Comparison of ENCODE assay signal across 8 cellular contexts in the genomic region with DNA sequence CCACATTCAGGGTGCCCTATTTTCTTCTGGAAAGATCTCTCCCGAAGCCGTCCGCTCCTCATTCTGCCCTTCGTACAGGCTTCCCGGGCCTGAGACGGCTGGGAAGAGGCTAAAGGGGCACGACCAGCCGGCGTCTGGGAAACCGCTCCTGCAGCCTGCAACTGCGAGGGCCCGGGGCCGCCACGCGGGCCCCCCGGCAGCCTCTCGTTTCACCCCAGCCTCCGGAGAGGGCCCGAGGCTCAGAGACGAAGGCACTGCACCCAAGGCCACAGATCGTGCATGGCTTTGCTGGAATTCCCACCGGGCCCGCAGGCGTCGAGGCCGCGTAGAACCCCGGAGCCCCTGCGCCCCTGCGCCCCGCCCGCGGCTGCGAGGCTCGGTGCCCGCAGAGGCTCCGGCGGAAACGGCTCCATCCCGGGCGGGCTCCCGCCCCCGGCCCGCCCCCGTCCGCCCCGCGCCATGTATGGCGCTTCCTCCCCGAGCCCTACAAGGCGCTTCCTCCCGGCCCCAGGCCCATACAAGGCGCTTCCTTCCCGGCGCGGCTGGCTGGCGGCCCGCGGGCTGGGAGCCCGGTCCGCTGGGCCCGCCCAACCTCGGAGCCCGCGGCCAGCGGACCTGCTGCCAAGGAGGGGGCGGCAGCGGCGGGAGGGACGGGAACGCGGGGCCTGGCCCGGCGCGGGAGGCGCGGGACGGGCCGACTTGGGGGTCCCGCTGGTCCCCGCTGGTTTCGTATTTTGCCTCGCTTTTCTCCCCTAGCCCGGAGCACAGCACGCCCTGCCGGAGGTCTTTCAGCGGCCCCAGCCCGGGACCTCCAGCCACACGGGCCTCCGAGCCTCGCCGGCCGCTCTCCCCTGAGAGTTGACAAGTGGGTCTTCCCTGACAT. TPM values are rescaled to one million over a fixed set of nuclear protein-coding genes. Genes with fewer than 3 reads are reported as not detected.
DNase-seq lines count a peak whose midpoint lies in the region; ATAC-seq, FAIRE-seq and TF ChIP-seq lines count a peak whose summit lies in the region.

No MANE protein-coding gene starts in this region.

- no peak for FAIRE-seq in RCC 7860 (lab: Jason Lieb, UNC)

- no peaks in the 10 kb centered on the region for H3K36me3 ChIP-seq in HUES48 (ENCODE audit: control insufficient read depth, insufficient read depth, low read length)

- intact Hi-C loops in activated T-helper 2 cell treated with anti-CD3 and anti-CD28 coated beads, Interferon-gamma antibody, Interleukin-2, Interleukin-4, amounts not matched to agents 10 μg/mL and 5 μg/mL and 100 μg/mL, durations not matched to agents 14 hours and 24 hours and 36 hours (cut with micrococcal nuclease), result loop anchor here (1.0 to 10.0 kb wide), 3 partner anchors 27 to 317 kb away; partner anchors contain the start of genes BRD8, EGR1, ETF1 and KIF20A

- peaks cover 20% of the 10 kb centered on the region for H3K4me1 ChIP-seq in HUES48 (ENCODE audit: control insufficient read depth, insufficient read depth, low read length)

- H3K9me3 Mint-ChIP-seq in activated T-helper 2 cell treated with anti-CD3 and anti-CD28 coated beads, Interferon-gamma antibody, Interleukin-2, Interleukin-4, amounts not matched to agents 10 μg/mL and 5 μg/mL and 100 μg/mL, durations not matched to agents 14 hours and 24 hours and 36 hours, result no peaks in the 10 kb centered on the region
- no peaks in the 10 kb centered on the region for H3K9me3 Mint-ChIP-seq in nephron

- in situ Hi-C loops in Caki2 (cut with HindIII; ENCODE audit: low pct_unique_long_range_greater_than_20kb, low sequenced_read_pairs), result no loop called here

- DNase-seq in Caki2 (ENCODE audit: low read depth) (peak; percentile 66), RCC 7860 (ENCODE audit: low spot score) (peak; percentile 53), fibroblast of pulmonary artery (ENCODE audit: low read depth) (peak; percentile 90)
- DNase-seq in activated T-helper 2 cell treated with anti-CD3 and anti-CD28 coated beads, Interferon-gamma antibody, Interleukin-2, Interleukin-4, amounts not matched to agents 10 μg/mL and 5 μg/mL and 100 μg/mL, durations not matched to agents 14 hours and 24 hours and 36 hours (ENCODE audit: low spot score), result peak; percentile 81
- DNase-seq in stimulated activated naive CD4-positive, alpha-beta T cell treated with Interleukin-2 at 50 U/mL for 16 hours (lab: John Stamatoyannopoulos, UW), result peak; percentile 82

- no peaks in the 10 kb centered on the region for H3K36me3 Mint-ChIP-seq in activated T-helper 2 cell treated with anti-CD3 and anti-CD28 coated beads, Interferon-gamma antibody, Interleukin-2, Interleukin-4, amounts not matched to agents 10 μg/mL and 5 μg/mL and 100 μg/mL, durations not matched to agents 14 hours and 24 hours and 36 hours (ENCODE audit: low read depth)
- H3K36me3 Mint-ChIP-seq in nephron (ENCODE audit: low read depth), result no peaks in the 10 kb centered on the region

- peaks cover 34% of the 10 kb centered on the region for H3K27me3 ChIP-seq in HUES48 (ENCODE audit: control insufficient read depth, insufficient read depth, low read length)

- peak overlapping the region; percentile 61 for H3K27ac ChIP-seq in HUES48 (ENCODE audit: low read depth, low read length)

- peak overlapping the region; percentile 91 for H3K4me3 Mint-ChIP-seq in activated T-helper 2 cell treated with anti-CD3 and anti-CD28 coated beads, Interferon-gamma antibody, Interleukin-2, Interleukin-4, amounts not matched to agents 10 μg/mL and 5 μg/mL and 100 μg/mL, durations not matched to agents 14 hours and 24 hours and 36 hours (ENCODE audit: low read depth)
- peak overlapping the region; percentile 84 to 93 (median 92) for H3K4me3 Mint-ChIP-seq in nephron

- no peak overlapping the region for H3K27ac Mint-ChIP-seq in activated T-helper 2 cell treated with anti-CD3 and anti-CD28 coated beads, Interferon-gamma antibody, Interleukin-2, Interleukin-4, amounts not matched to agents 10 μg/mL and 5 μg/mL and 100 μg/mL, durations not matched to agents 14 hours and 24 hours and 36 hours
- peak overlapping the region; percentile 75 to 85 (median 83) for H3K27ac Mint-ChIP-seq in nephron

- peak overlapping the region; percentile 63 for H3K9ac ChIP-seq in HUES48 (ENCODE audit: low read depth, low read length)

- peaks cover 21% of the 10 kb centered on the region for H3K27me3 Mint-ChIP-seq in activated T-helper 2 cell treated with anti-CD3 and anti-CD28 coated beads, Interferon-gamma antibody, Interleukin-2, Interleukin-4, amounts not matched to agents 10 μg/mL and 5 μg/mL and 100 μg/mL, durations not matched to agents 14 hours and 24 hours and 36 hours (ENCODE audit: low read depth)
- H3K27me3 Mint-ChIP-seq in nephron (ENCODE audit: low read depth), result peaks cover 21% of the 10 kb centered on the region

- H3K9me3 ChIP-seq in HUES48 (ENCODE audit: control insufficient read depth, insufficient read depth, low read length), result no peaks in the 10 kb centered on the region

- peak; percentile 96 for ATAC-seq in GM21447 (IDR thresholded peaks at IDR 0.05; ENCODE audit: unreplicated experiment)

- TF ChIP-seq CTCF in fibroblast of pulmonary artery (IDR thresholded peaks at IDR 0.05; ENCODE audit: low read length, missing control alignments) (no peak), nephron (IDR thresholded peaks at IDR 0.05; ENCODE audit: unreplicated experiment in 3 of 3) (no peak)

- peaks cover 14% of the 10 kb centered on the region for H3K4me1 Mint-ChIP-seq in activated T-helper 2 cell treated with anti-CD3 and anti-CD28 coated beads, Interferon-gamma antibody, Interleukin-2, Interleukin-4, amounts not matched to agents 10 μg/mL and 5 μg/mL and 100 μg/mL, durations not matched to agents 14 hours and 24 hours and 36 hours (ENCODE audit: low read depth)
- H3K4me1 Mint-ChIP-seq in nephron, result peaks cover 42% of the 10 kb centered on the region

- H3K4me3 ChIP-seq in HUES48 (ENCODE audit: low read depth, low read length) (peak overlapping the region; percentile 67), fibroblast of pulmonary artery (replicated peaks; ENCODE audit: low read depth, low read length) (peak overlapping the region; percentile 55)

RNA-seq across cellular contexts. Expression of gene EGR1, which starts 26.6 kb away (rescaled TPM):
- 0.75 and 1.0 TPM in 2 replicates for total RNA-seq in Caki2 (2014; rRNA removed; shearing (Covaris generic); ENCODE audit: low replicate concordance)
- 41.9 and 43.0 TPM in 2 replicates for total RNA-seq in activated T-helper 2 cell treated with anti-CD3 and anti-CD28 coated beads, Interferon-gamma antibody, Interleukin-2, Interleukin-4, amounts not matched to agents 10 μg/mL and 5 μg/mL and 100 μg/mL, durations not matched to agents 14 hours and 24 hours and 36 hours

RNA-seq across cellular contexts. Expression of gene ETF1, which starts 51.1 kb away (rescaled TPM):
- 45.2 and 68.5 TPM in 2 replicates for total RNA-seq in Caki2 (2014; rRNA removed; shearing (Covaris generic); ENCODE audit: low replicate concordance)
- 169 and 170 TPM in 2 replicates for total RNA-seq in activated T-helper 2 cell treated with anti-CD3 and anti-CD28 coated beads, Interferon-gamma antibody, Interleukin-2, Interleukin-4, amounts not matched to agents 10 μg/mL and 5 μg/mL and 100 μg/mL, durations not matched to agents 14 hours and 24 hours and 36 hours

RNA-seq across cellular contexts. Expression of gene REEP2, which starts 53.1 kb away (rescaled TPM):
- 1.5 and 8.9 TPM in 2 replicates for total RNA-seq in Caki2 (2014; rRNA removed; shearing (Covaris generic); ENCODE audit: low replicate concordance)
- total RNA-seq in activated T-helper 2 cell treated with anti-CD3 and anti-CD28 coated beads, Interferon-gamma antibody, Interleukin-2, Interleukin-4, amounts not matched to agents 10 μg/mL and 5 μg/mL and 100 μg/mL, durations not matched to agents 14 hours and 24 hours and 36 hours, result 9.7 and 11.1 TPM in 2 replicates

Comparison
In these comparisons a context has a peak if more than half of its experiments do, and no peak if none do; other contexts are left out.
1. Peak in every context shown above with its lines: DNase-seq, ATAC-seq, H3K4me3 ChIP-seq and H3K27ac ChIP-seq.
2. RNA of gene EGR1, which starts 26.6 kb away (total RNA-seq): 41.9 to 43.0 TPM in activated T-helper 2 cell treated with anti-CD3 and anti-CD28 coated beads, Interferon-gamma antibody, Interleukin-2, Interleukin-4, amounts not matched to agents 10 μg/mL and 5 μg/mL and 100 μg/mL, durations not matched to agents 14 hours and 24 hours and 36 hours; 0.75 to 1.0 TPM in Caki2; every median in the first group is over 10 times any median in the second.